In genomic region chr13:106714271-106714670, GRCh38 we compare ENCODE assay signal across 12 cellular contexts.
"Had no signal": no experiment of that assay in that cellular context is flagged by ENCODE, and none has a peak within 500 bp of the region (broad histone marks: within the 10 kb centered on the region; RNA-seq: fewer than 3 reads in every experiment).

No MANE protein-coding gene starts in this region.

- H3K27ac ChIP-seq: VCaP had no signal

- DNase-seq: activated CD4-positive, alpha-beta T cell treated with anti-CD3 and anti-CD28 coated beads for 1 hour; activated CD4-positive, alpha-beta T cell treated with anti-CD3 and anti-CD28 coated beads, Interleukin-2, amount 50 U/mL, for 4 hours; activated naive CD4-positive, alpha-beta T cell treated with Interleukin-2 at 50 U/mL for 16 hours; effector memory CD8-positive, alpha-beta T cell; erythroblast; left cardiac atrium; natural killer cell; stimulated activated naive CD8-positive, alpha-beta T cell treated with anti-CD3 and anti-CD28 coated beads, Interleukin-15, amount 100 ng/mL, for 72 hours had no signal

- ATAC-seq: activated T-helper 17 cell treated with anti-CD3 and anti-CD28 coated beads, Interleukin-2, amount 50 U/mL, for 72 hours; effector memory CD8-positive, alpha-beta T cell; natural killer cell; sciatic nerve; SK-N-SH treated with all-trans-retinoic acid at 6 μM for 48 hours; stimulated activated naive CD8-positive, alpha-beta T cell treated with anti-CD3 and anti-CD28 coated beads, Interleukin-15, amount 100 ng/mL, for 72 hours had no signal
